In genomic region chr22:37538590-37539357, GRCh38 we compare ENCODE assay signal across 8 cellular contexts. TPM values are rescaled to one million over a fixed set of nuclear protein-coding genes. Genes with fewer than 3 reads are reported as not detected.
DNase-seq lines count a peak whose midpoint lies in the region; ATAC-seq lines count a peak whose summit lies in the region.

No MANE protein-coding gene starts in this region.

- H3K4me3 Mint-ChIP-seq in CD8-positive, alpha-beta memory T cell, result peak overlapping the region in 5 of 7 donors; percentile 56 to 75 (median 65)

- no peak overlapping the region for H3K27ac ChIP-seq in CD8-positive, alpha-beta memory T cell (ENCODE audit: low read depth, low read length)

- peaks cover 18 to 42% of the 10 kb centered on the region in 2 donors for H3K27me3 Mint-ChIP-seq in CD8-positive, alpha-beta memory T cell

- peaks cover 28 to 39% (median 33%) of the 10 kb centered on the region in 3 donors for H3K4me1 Mint-ChIP-seq in CD8-positive, alpha-beta memory T cell

- peak; percentile 82 to 89 (median 83) for DNase-seq in CD8-positive, alpha-beta memory T cell
- DNase-seq in HuH-7.5 (ENCODE audit: low spot score) (peak; percentile 86), OCI-M1 (lab: John Stamatoyannopoulos, UW) (peak; percentile 96), epidermal melanocyte (ENCODE audit: insufficient read length, low spot score) (peak; percentile 93)
- peak; percentile 93 for DNase-seq in activated CD8-positive, alpha-beta memory T cell treated with anti-CD3 and anti-CD28 coated beads, Interleukin-2, amount 50 U/mL, for 48 hours
- peak; percentile 93 for DNase-seq in stimulated activated CD8-positive, alpha-beta memory T cell treated with anti-CD3 and anti-CD28 coated beads, Interleukin-4, amount 100 ng/mL, for 48 hours

- H3K36me3 ChIP-seq in CD8-positive, alpha-beta memory T cell (ENCODE audit: insufficient read depth, low read length), result no peaks in the 10 kb centered on the region
- no peaks in the 10 kb centered on the region for H3K36me3 ChIP-seq in mucosa of stomach (ENCODE audit: control insufficient read depth, insufficient read depth, low read length)

- CTCF ChIA-PET in CD8-positive, alpha-beta memory T cell (lab: Charles Lee), result interaction anchor here (0.6 to 16.7 kb wide), 16 partner anchors 10 to 1743 kb away, joined by 3 to 315 read pairs (median 4); partner anchors contain the start of gene CDC42EP1

- POLR2A ChIA-PET in CD8-positive, alpha-beta memory T cell (lab: Charles Lee), result interaction anchor here (0.7 kb wide), 2 partner anchors 22 to 28 kb away, joined by 3 to 4 read pairs; no protein-coding TSS in a partner anchor

- H3K9me3 Mint-ChIP-seq in CD8-positive, alpha-beta memory T cell, result no peaks in the 10 kb centered on the region

- H3K9me3 ChIP-seq in CD8-positive, alpha-beta memory T cell (ENCODE audit: low read length), result no peaks in the 10 kb centered on the region
- H3K9me3 ChIP-seq in mucosa of stomach (ENCODE audit: control insufficient read depth, low read length), result no peaks in the 10 kb centered on the region

- peak overlapping the region; percentile 32 for H3K9ac ChIP-seq in mucosa of stomach (ENCODE audit: low read length)

- no peaks in the 10 kb centered on the region for H3K36me3 Mint-ChIP-seq in CD8-positive, alpha-beta memory T cell

- ATAC-seq in GM21360 (IDR thresholded peaks at IDR 0.05; ENCODE audit: unreplicated experiment), result peak; percentile 57

- no peak overlapping the region for H3K4me3 ChIP-seq in CD8-positive, alpha-beta memory T cell (ENCODE audit: low read length)
- H3K4me3 ChIP-seq in mucosa of stomach (ENCODE audit: low read length), result peak overlapping the region; percentile 0

- no peaks in the 10 kb centered on the region for H3K27me3 ChIP-seq in CD8-positive, alpha-beta memory T cell (ENCODE audit: insufficient read depth, low read length, poor library complexity, severe bottlenecking)
- no peaks in the 10 kb centered on the region for H3K27me3 ChIP-seq in mucosa of stomach (ENCODE audit: control insufficient read depth, insufficient read depth, low read length)

- H3K4me1 ChIP-seq in CD8-positive, alpha-beta memory T cell (ENCODE audit: insufficient read depth, low read length), result peaks cover 12% of the 10 kb centered on the region
- peaks cover 40% of the 10 kb centered on the region for H3K4me1 ChIP-seq in mucosa of stomach (ENCODE audit: control insufficient read depth, insufficient read depth, low read length)

- peak overlapping the region in 2 of 8 donors; percentile 45 to 87 for H3K27ac Mint-ChIP-seq in CD8-positive, alpha-beta memory T cell

RNA-seq across cellular contexts. Expression of gene CARD10, which starts 19.6 kb away (rescaled TPM):
- under 1 TPM; 0.29 to 0.31 TPM for total RNA-seq in CD8-positive, alpha-beta memory T cell
- 1.0 TPM for polyA plus RNA-seq in CD8-positive, alpha-beta memory T cell

RNA-seq across cellular contexts. Expression of gene CDC42EP1, which starts 21.5 kb away (rescaled TPM):
- total RNA-seq in CD8-positive, alpha-beta memory T cell, result under 1 TPM; 0.13 to 0.31 TPM
- not detected for polyA plus RNA-seq in CD8-positive, alpha-beta memory T cell

RNA-seq across cellular contexts. Expression of gene LGALS2, which starts 41.1 kb away (rescaled TPM):
- total RNA-seq in CD8-positive, alpha-beta memory T cell, result not detected
- polyA plus RNA-seq in CD8-positive, alpha-beta memory T cell, result not detected

RNA-seq across cellular contexts. Expression of gene MFNG, which starts 52.6 kb away (rescaled TPM):
- 100 to 1,000 TPM; 162 to 171 TPM for total RNA-seq in CD8-positive, alpha-beta memory T cell
- 323 TPM for polyA plus RNA-seq in CD8-positive, alpha-beta memory T cell
